Comparison of ENCODE assay signal across 9 cellular contexts in genomic region chr11:73335204-73335923, GRCh38. TPM values are rescaled to one million over a fixed set of nuclear protein-coding genes. Genes with fewer than 3 reads are reported as not detected.
DNase-seq lines count a peak whose midpoint lies in the region; ATAC-seq and TF ChIP-seq lines count a peak whose summit lies in the region.
"Had no signal": no experiment of that assay in that cellular context is flagged by ENCODE, and none has a peak within 500 bp of the region (broad histone marks: within the 10 kb centered on the region; RNA-seq: fewer than 3 reads in every experiment).

No MANE protein-coding gene starts in this region.

- no peak overlapping the region for H3K27ac ChIP-seq in neutrophil

- no peak overlapping the region for H3K27ac Mint-ChIP-seq in activated T-helper 1 cell treated with anti-CD3 and anti-CD28 coated beads, Interleukin-12 subunit alpha, Interleukin-12 subunit beta, Interleukin-2, Interleukin-4 antibody, amounts not matched to agents 30 ng/mL and 10 ng/mL and 1 ng/mL, durations not matched to agents 14 hours and 24 hours and 36 hours
- H3K27ac Mint-ChIP-seq: dendritic cell treated with granulocyte-macrophage colony-stimulating factor and Interleukin-4, amounts not matched to agents 40 ng/mL and 50 ng/mL, for 4 days had no signal

- no peaks in the 10 kb centered on the region for H3K36me3 ChIP-seq in neutrophil

- peak; percentile 55 for DNase-seq in DMS114 treated with DMSO at 0.1 percent for 48 hours (lab: John Stamatoyannopoulos, UW; ENCODE audit: unreplicated experiment)
- DNase-seq in RPMI7951 (ENCODE audit: low read depth), result peak; percentile 88
- peak; percentile 58 for DNase-seq in activated T-helper 1 cell treated with anti-CD3 and anti-CD28 coated beads, Interleukin-12 subunit alpha, Interleukin-12 subunit beta, Interleukin-2, Interleukin-4 antibody, amounts not matched to agents 30 ng/mL and 10 ng/mL and 1 ng/mL, durations not matched to agents 14 hours and 24 hours and 36 hours (ENCODE audit: low spot score)
- peak; percentile 84 for DNase-seq in fibroblast of pulmonary artery (ENCODE audit: low read depth)
- peak; percentile 65 for DNase-seq in stromal cell of bone marrow (ENCODE audit: low read depth)

- peaks cover 13 to 22% of the 10 kb centered on the region in 2 experiments for H3K4me1 ChIP-seq in neutrophil (ENCODE audit: control insufficient read depth in 1 of 2, insufficient read depth in 1 of 2, low read depth in 1 of 2, low read length in 1 of 2)

- H3K4me3 Mint-ChIP-seq in activated T-helper 1 cell treated with anti-CD3 and anti-CD28 coated beads, Interleukin-12 subunit alpha, Interleukin-12 subunit beta, Interleukin-2, Interleukin-4 antibody, amounts not matched to agents 30 ng/mL and 10 ng/mL and 1 ng/mL, durations not matched to agents 14 hours and 24 hours and 36 hours, result no peak overlapping the region
- H3K4me3 Mint-ChIP-seq: dendritic cell treated with granulocyte-macrophage colony-stimulating factor and Interleukin-4, amounts not matched to agents 40 ng/mL and 50 ng/mL, for 4 days had no signal

- H3K9me3 ChIP-seq in neutrophil, result no peaks in the 10 kb centered on the region

- H3K9me3 Mint-ChIP-seq in activated T-helper 1 cell treated with anti-CD3 and anti-CD28 coated beads, Interleukin-12 subunit alpha, Interleukin-12 subunit beta, Interleukin-2, Interleukin-4 antibody, amounts not matched to agents 30 ng/mL and 10 ng/mL and 1 ng/mL, durations not matched to agents 14 hours and 24 hours and 36 hours, result no peaks in the 10 kb centered on the region
- H3K9me3 Mint-ChIP-seq: dendritic cell treated with granulocyte-macrophage colony-stimulating factor and Interleukin-4, amounts not matched to agents 40 ng/mL and 50 ng/mL, for 4 days had no signal

- ATAC-seq in GM18858 (IDR thresholded peaks at IDR 0.05; ENCODE audit: unreplicated experiment), result no peak

- peak overlapping the region; percentile 1 for H3K4me3 ChIP-seq in fibroblast of pulmonary artery (replicated peaks; ENCODE audit: low read depth, low read length)
- no peak overlapping the region for H3K4me3 ChIP-seq in neutrophil (ENCODE audit: low read depth in 1 of 2, low read length in 1 of 2)

- H3K27me3 ChIP-seq in neutrophil, result no peaks in the 10 kb centered on the region

- H3K27me3 Mint-ChIP-seq in activated T-helper 1 cell treated with anti-CD3 and anti-CD28 coated beads, Interleukin-12 subunit alpha, Interleukin-12 subunit beta, Interleukin-2, Interleukin-4 antibody, amounts not matched to agents 30 ng/mL and 10 ng/mL and 1 ng/mL, durations not matched to agents 14 hours and 24 hours and 36 hours (ENCODE audit: insufficient read depth), result peaks cover 12% of the 10 kb centered on the region

- no peaks in the 10 kb centered on the region for H3K36me3 Mint-ChIP-seq in activated T-helper 1 cell treated with anti-CD3 and anti-CD28 coated beads, Interleukin-12 subunit alpha, Interleukin-12 subunit beta, Interleukin-2, Interleukin-4 antibody, amounts not matched to agents 30 ng/mL and 10 ng/mL and 1 ng/mL, durations not matched to agents 14 hours and 24 hours and 36 hours (ENCODE audit: low read depth)

- TF ChIP-seq CTCF in LNCAP (IDR thresholded peaks at IDR 0.05) (peak; percentile 96), fibroblast of pulmonary artery (IDR thresholded peaks at IDR 0.05; ENCODE audit: low read length, missing control alignments) (no peak), neutrophil (IDR thresholded peaks at IDR 0.05) (peak; percentile 96)

- intact Hi-C loops in activated T-helper 1 cell treated with anti-CD3 and anti-CD28 coated beads, Interleukin-12 subunit alpha, Interleukin-12 subunit beta, Interleukin-2, Interleukin-4 antibody, amounts not matched to agents 30 ng/mL and 10 ng/mL and 1 ng/mL, durations not matched to agents 14 hours and 24 hours and 36 hours (cut with micrococcal nuclease), result loop anchor here (1.0 kb wide), 3 partner anchors 28 to 150 kb away; no protein-coding TSS in a partner anchor

- no peaks in the 10 kb centered on the region for H3K4me1 Mint-ChIP-seq in activated T-helper 1 cell treated with anti-CD3 and anti-CD28 coated beads, Interleukin-12 subunit alpha, Interleukin-12 subunit beta, Interleukin-2, Interleukin-4 antibody, amounts not matched to agents 30 ng/mL and 10 ng/mL and 1 ng/mL, durations not matched to agents 14 hours and 24 hours and 36 hours (ENCODE audit: low read depth)

RNA-seq across cellular contexts. Expression of gene ARHGEF17, which starts 27.3 kb away (rescaled TPM):
- total RNA-seq in RPMI7951 (2014; rRNA removed; shearing (Covaris generic)), result 9.1 and 9.4 TPM in 2 replicates
- 0.05 TPM in 1 of 2 replicates, not detected in the other for total RNA-seq in activated T-helper 1 cell treated with anti-CD3 and anti-CD28 coated beads, Interleukin-12 subunit alpha, Interleukin-12 subunit beta, Interleukin-2, Interleukin-4 antibody, amounts not matched to agents 30 ng/mL and 10 ng/mL and 1 ng/mL, durations not matched to agents 14 hours and 24 hours and 36 hours

RNA-seq across cellular contexts. Expression of gene RELT, which starts 40.8 kb away (rescaled TPM):
- total RNA-seq in RPMI7951 (2014; rRNA removed; shearing (Covaris generic)), result 4.2 and 5.1 TPM in 2 replicates
- total RNA-seq in activated T-helper 1 cell treated with anti-CD3 and anti-CD28 coated beads, Interleukin-12 subunit alpha, Interleukin-12 subunit beta, Interleukin-2, Interleukin-4 antibody, amounts not matched to agents 30 ng/mL and 10 ng/mL and 1 ng/mL, durations not matched to agents 14 hours and 24 hours and 36 hours, result 34.6 and 37.6 TPM in 2 replicates
